17 cellular contexts compared by ENCODE assay signal in genomic region chr2:85697096-85697495, GRCh38. TPM values are rescaled to one million over a fixed set of nuclear protein-coding genes. Genes with fewer than 3 reads are reported as not detected.
"Had no signal": no experiment of that assay in that cellular context is flagged by ENCODE, and none has a peak within 500 bp of the region (broad histone marks: within the 10 kb centered on the region; RNA-seq: fewer than 3 reads in every experiment).

No MANE protein-coding gene starts in this region.

- H3K27me3 Mint-ChIP-seq: activated naive CD8-positive, alpha-beta T cell treated with anti-CD3 and anti-CD28 coated beads, Interleukin-2, amount 50 U/mL, for 24 hours; naive thymus-derived CD4-positive, alpha-beta T cell had no signal

- H3K27ac Mint-ChIP-seq: activated naive CD8-positive, alpha-beta T cell treated with anti-CD3 and anti-CD28 coated beads, Interleukin-2, amount 50 U/mL, for 24 hours; memory B cell; T-helper 17 cell had no signal

- H3K4me3 Mint-ChIP-seq: activated naive CD8-positive, alpha-beta T cell treated with anti-CD3 and anti-CD28 coated beads, Interleukin-2, amount 50 U/mL, for 24 hours; memory B cell; T-helper 17 cell had no signal

- ATAC-seq: activated naive CD8-positive, alpha-beta T cell treated with anti-CD3 and anti-CD28 coated beads, Interleukin-2, amount 50 U/mL, for 24 hours; gastroesophageal sphincter; naive thymus-derived CD4-positive, alpha-beta T cell; T-helper 17 cell had no signal

- H3K4me1 Mint-ChIP-seq: T-helper 17 cell had no signal

- H3K36me3 Mint-ChIP-seq: memory B cell; naive thymus-derived CD4-positive, alpha-beta T cell had no signal

- DNase-seq: activated CD4-positive, alpha-beta T cell treated with anti-CD3 and anti-CD28 coated beads for 1 hour; activated naive CD8-positive, alpha-beta T cell treated with anti-CD3 and anti-CD28 coated beads, Interleukin-2, amount 50 U/mL, for 24 hours; anterior cingulate cortex; cerebellar nuclear complex; effector CD8-positive, alpha-beta T cell; heart left ventricle; kidney glomerular epithelial cell; spleen; stimulated activated CD4-positive, alpha-beta T cell treated with anti-CD3 and anti-CD28 coated beads, Interleukin-4, amount 100 ng/mL, for 4 hours; stimulated activated naive CD4-positive, alpha-beta T cell; T-helper 17 cell; WERI-Rb-1 had no signal

- H3K9me3 Mint-ChIP-seq: activated naive CD8-positive, alpha-beta T cell treated with anti-CD3 and anti-CD28 coated beads, Interleukin-2, amount 50 U/mL, for 24 hours; memory B cell; naive thymus-derived CD4-positive, alpha-beta T cell had no signal

RNA-seq across cellular contexts. Expression of gene GNLY, which starts 2.9 kb away (rescaled TPM):
- total RNA-seq: endothelial cell of umbilical vein had no signal

RNA-seq across cellular contexts. Expression of gene SFTPB, which starts 29.1 kb away (rescaled TPM):
- total RNA-seq: endothelial cell of umbilical vein; gastroesophageal sphincter; liver; naive thymus-derived CD4-positive, alpha-beta T cell; T-helper 17 cell had no signal

RNA-seq across cellular contexts. Expression of gene ATOH8, which starts 56.7 kb away (rescaled TPM):
- total RNA-seq: T-helper 17 cell had no signal
